11 cellular contexts compared by ENCODE assay signal in the genomic region with DNA sequence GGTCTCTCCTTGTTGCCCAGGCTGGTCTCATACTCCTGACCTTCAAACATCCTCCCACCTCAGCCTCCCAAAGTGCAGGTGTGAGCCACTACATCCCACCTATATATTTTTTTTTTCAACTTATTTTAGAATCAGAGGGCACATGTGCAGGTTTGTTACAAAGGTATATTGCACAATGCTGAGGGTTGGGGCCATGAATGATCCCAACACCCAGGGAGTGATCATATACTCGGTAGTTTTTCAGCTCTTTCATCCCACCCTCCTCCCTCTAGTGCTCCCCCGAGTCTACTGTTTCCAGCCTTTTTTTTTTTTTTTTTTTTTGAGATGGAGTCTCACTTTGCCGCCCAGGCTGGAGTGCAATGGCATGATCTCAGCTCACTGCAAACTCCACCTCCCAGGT. TPM values are rescaled to one million over a fixed set of nuclear protein-coding genes. Genes with fewer than 3 reads are reported as not detected.
"Had no signal": no experiment of that assay in that cellular context is flagged by ENCODE, and none has a peak within 500 bp of the region (broad histone marks: within the 10 kb centered on the region; RNA-seq: fewer than 3 reads in every experiment).

No MANE protein-coding gene starts in this region.

- ATAC-seq: GM23338, HCT116 had no signal

- DNase-seq: GM23248, GOT3, H7, H9, HCEC 1CT, HFFc6 had no signal

- H3K4me2 ChIP-seq: GM23338 had no signal

- H2AFZ ChIP-seq: GM23248, GM23338 had no signal

- H3K4me1 ChIP-seq: HAP-1 had no signal

- H3K9ac ChIP-seq: GM23248 had no signal

- H3K4me3 ChIP-seq: GM23248, GM23338, HAP-1 had no signal

- FAIRE-seq: H1, H54 had no signal

- H3K9me3 ChIP-seq: HAP-1 had no signal

- H3K27ac ChIP-seq: GM23248 had no signal

- H3K36me3 ChIP-seq: HAP-1 had no signal

RNA-seq across cellular contexts. Expression of a gene that starts 38.4 kb away (rescaled TPM):
- total RNA-seq: GM23248, GM23338, H1, H7, H9 had no signal
- polyA plus RNA-seq: GM23248, GM23338, H1 had no signal
